In the genomic region with DNA sequence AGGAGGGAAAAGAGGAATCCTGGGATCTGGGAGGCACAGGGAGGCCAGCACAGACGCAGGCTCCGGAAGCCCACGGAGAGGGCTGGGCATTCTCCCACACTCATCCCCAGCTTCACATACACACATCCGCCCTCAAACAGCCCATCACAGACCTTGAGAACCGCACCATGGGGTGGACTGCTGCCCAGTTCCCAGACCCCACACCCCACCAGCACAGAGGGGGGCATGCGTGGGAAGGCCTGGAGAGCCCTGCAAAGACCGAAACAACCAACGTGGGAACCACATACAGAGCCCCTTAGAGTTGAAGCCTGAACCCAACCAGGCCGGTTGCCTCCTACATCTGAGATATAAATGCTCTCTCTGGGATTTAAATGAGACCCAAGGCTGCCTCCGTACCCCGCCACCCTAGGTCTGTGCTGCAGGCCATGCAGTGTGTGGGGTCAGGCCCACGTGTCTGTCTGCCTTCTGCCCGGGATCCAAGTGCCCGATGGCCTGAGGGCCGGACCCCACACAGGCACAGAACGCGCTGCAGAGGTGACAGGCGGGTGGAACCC, we compare ENCODE assay signal across 1 cellular context.
TF ChIP-seq lines count a peak whose summit lies in the region.

No MANE protein-coding gene starts in this region.

TF ChIP-seq in H1, 55 proteins besides CTCF, POLR2A, EP300 and RAD21:
- TF ChIP-seq CHD1 (IDR thresholded peaks at IDR 0.05; ENCODE audit: low read depth, low read length) (no peak), KDM1A (IDR thresholded peaks at IDR 0.05; ENCODE audit: borderline replicate concordance, low read length) (no peak), POLR2AphosphoS5 (IDR thresholded peaks at IDR 0.05; ENCODE audit: low read depth, low read length) (no peak), JUND (IDR thresholded peaks at IDR 0.05; ENCODE audit: low read length) (no peak), NRF1 (IDR thresholded peaks at IDR 0.05; ENCODE audit: low read depth, low read length) (no peak), USF2 (IDR thresholded peaks at IDR 0.05; ENCODE audit: low read length) (no peak)
- TF ChIP-seq, protein P1, sequence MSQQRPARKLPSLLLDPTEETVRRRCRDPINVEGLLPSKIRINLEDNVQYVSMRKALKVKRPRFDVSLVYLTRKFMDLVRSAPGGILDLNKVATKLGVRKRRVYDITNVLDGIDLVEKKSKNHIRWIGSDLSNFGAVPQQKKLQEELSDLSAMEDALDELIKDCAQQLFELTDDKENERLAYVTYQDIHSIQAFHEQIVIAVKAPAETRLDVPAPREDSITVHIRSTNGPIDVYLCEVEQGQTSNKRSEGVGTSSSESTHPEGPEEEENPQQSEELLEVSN (IDR thresholded peaks at IDR 0.05) = no peak
